10 cellular contexts compared by ENCODE assay signal in genomic region chr15:78265752-78266224, GRCh38. TPM values are rescaled to one million over a fixed set of nuclear protein-coding genes. Genes with fewer than 3 reads are reported as not detected.
DNase-seq lines count a peak whose midpoint lies in the region; ATAC-seq, FAIRE-seq and TF ChIP-seq lines count a peak whose summit lies in the region.
"Had no signal": no experiment of that assay in that cellular context is flagged by ENCODE, and none has a peak within 500 bp of the region (broad histone marks: within the 10 kb centered on the region; RNA-seq: fewer than 3 reads in every experiment).

No MANE protein-coding gene starts in this region.

- H3K4me1 ChIP-seq in esophagus (ENCODE audit: control insufficient read depth in 2 of 2, insufficient read depth in 2 of 2, low read length in 1 of 2) (peaks cover 2 to 14% of the 10 kb centered on the region in 2 donors), pancreas (peaks cover 0 to 5% (median 0%) of the 10 kb centered on the region in 3 donors)

- H3K27ac Mint-ChIP-seq in T-helper 17 cell, result no peak overlapping the region

- no peak for ATAC-seq in T-helper 17 cell
- peak in 3 of 4 donors; percentile 4 to 40 (median 6) for ATAC-seq in pancreas
- ATAC-seq in GM21619 (IDR thresholded peaks at IDR 0.05; ENCODE audit: unreplicated experiment), result no peak
- no peak for ATAC-seq in GM18907 (IDR thresholded peaks at IDR 0.05; ENCODE audit: unreplicated experiment)

- peak; percentile 39 for DNase-seq in EL
- DNase-seq in T-helper 17 cell, result no peak
- no peak for DNase-seq in pancreas
- no peak for DNase-seq in cortex of kidney (lab: John Stamatoyannopoulos, UW)
- no peak for DNase-seq in Ammon's horn (ENCODE audit: low spot score)
- DNase-seq: RPMI8226 had no signal

- no peaks in the 10 kb centered on the region for H3K36me3 Mint-ChIP-seq in T-helper 17 cell (ENCODE audit: low read depth)

- no peaks in the 10 kb centered on the region for H3K9me3 ChIP-seq in T-helper 17 cell (ENCODE audit: control insufficient read depth, low read length, poor library complexity, severe bottlenecking)
- no peaks in the 10 kb centered on the region for H3K9me3 ChIP-seq in esophagus (ENCODE audit: control insufficient read depth in 2 of 2, insufficient read depth in 1 of 2, low read depth in 1 of 2, low read length in 1 of 2)
- no peaks in the 10 kb centered on the region for H3K9me3 ChIP-seq in pancreas

- peak overlapping the region in 1 of 2 donors; percentile 7 for H3K4me3 ChIP-seq in esophagus (ENCODE audit: low read depth in 1 of 2, low read length in 2 of 2)
- no peak overlapping the region for H3K4me3 ChIP-seq in pancreas

- no peaks in the 10 kb centered on the region for H3K27me3 Mint-ChIP-seq in T-helper 17 cell

- H3K4me1 Mint-ChIP-seq in T-helper 17 cell, result peaks cover 21% of the 10 kb centered on the region

- no peaks in the 10 kb centered on the region for H3K36me3 ChIP-seq in esophagus (ENCODE audit: control insufficient read depth in 2 of 2, insufficient read depth in 2 of 2, low read length in 1 of 2)
- H3K36me3 ChIP-seq in pancreas, result no peaks in the 10 kb centered on the region

- 47 to 55% methylated on average over 9 of the region's 9 CpGs for WGBS in esophagus, 2 donors
- 80 to 87% methylated on average over 9 of the region's 9 CpGs for WGBS in pancreas, 2 donors

- H3K27ac ChIP-seq in esophagus (ENCODE audit: low read depth in 2 of 2, low read length in 1 of 2) (peak overlapping the region; percentile 37 to 65), pancreas (no peak overlapping the region)

- FAIRE-seq in pancreas (lab: Jason Lieb, UNC), result no peak
- FAIRE-seq: colon had no signal

- TF ChIP-seq CTCF in pancreas (IDR thresholded peaks at IDR 0.05), result no peak

- H3K4me3 Mint-ChIP-seq in T-helper 17 cell, result peak overlapping the region; percentile 88

- H3K27me3 ChIP-seq in esophagus (ENCODE audit: control insufficient read depth in 1 of 2, insufficient read depth in 2 of 2, low read length in 2 of 2) (no peaks in the 10 kb centered on the region), pancreas (no peaks in the 10 kb centered on the region)

- intact Hi-C loops in pancreas (cut with DNase I), result no loop called here

RNA-seq across cellular contexts. Expression of gene DNAJA4, which starts 1.4 kb away (rescaled TPM):
- total RNA-seq in T-helper 17 cell (10 to 100 TPM; 28.0 to 30.3 TPM), pancreas (1 to 10 TPM; 2.3 to 9.0 (median 4.4) TPM)
- polyA plus RNA-seq in esophagus (10 to 100 TPM; 11.8 to 14.6 TPM), pancreas (10 to 100 TPM in 1 of 2 donors, 1 to 10 TPM in 1; 5.7 to 16.1 TPM)

RNA-seq across cellular contexts. Expression of gene ACSBG1, which starts 31.4 kb away (rescaled TPM):
- 1 to 10 TPM in 1 of 2 donors, under 1 TPM in 1; 0.05 to 1.1 TPM for total RNA-seq in T-helper 17 cell
- polyA plus RNA-seq in esophagus, result under 1 TPM; 0.10 to 0.11 TPM
- under 1 TPM in 1 of 6 donors, not detected in 5; 0.04 TPM for total RNA-seq in pancreas
- under 1 TPM; 0.04 to 0.12 TPM for polyA plus RNA-seq in pancreas

RNA-seq across cellular contexts. Expression of gene SKIC8, which starts 33.6 kb away (rescaled TPM):
- total RNA-seq in T-helper 17 cell, result 10 to 100 TPM; 24.3 to 24.4 TPM
- polyA plus RNA-seq in esophagus, result 10 to 100 TPM; 29.4 to 53.3 TPM
- 10 to 100 TPM; 17.2 to 25.4 (median 19.4) TPM for total RNA-seq in pancreas
- 10 to 100 TPM; 27.2 to 44.6 TPM for polyA plus RNA-seq in pancreas

Comparison
In these comparisons a context has a peak if more than half of its experiments do, and no peak if none do; other contexts are left out.
1. ATAC-seq: peak in pancreas (3 of 4); none in T-helper 17 cell (single experiment), GM21619 (single experiment) and GM18907 (single experiment).
2. H3K27ac ChIP-seq: peak in esophagus (2 of 2); none in pancreas (0 of 4).